Comparison of ENCODE assay signal across 25 cellular contexts in the genomic region with DNA sequence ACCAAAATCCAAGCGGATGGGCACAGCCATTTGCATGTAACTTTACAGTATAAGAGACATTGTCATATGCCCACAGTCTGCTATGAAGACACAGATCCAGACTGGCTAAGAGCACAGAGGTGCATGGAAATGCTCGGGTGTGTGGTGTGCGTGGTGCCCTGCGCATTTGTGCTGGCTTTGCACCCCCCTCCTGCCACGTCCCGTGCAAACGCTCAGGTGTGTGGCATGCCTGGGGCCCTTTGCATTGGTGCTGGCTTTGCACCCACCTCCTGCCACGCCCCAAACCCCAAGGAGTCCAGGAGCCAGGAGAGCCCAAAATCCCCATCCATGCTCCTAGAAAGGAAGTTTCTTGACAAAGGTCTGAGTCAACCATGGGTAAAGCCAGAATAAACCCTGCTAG.
A peak's percentile ranks its signal among the peaks of the same experiment; 100 is the strongest.
DNase-seq lines count a peak whose midpoint lies in the region; ATAC-seq and TF ChIP-seq lines count a peak whose summit lies in the region.
"Had no signal": no experiment of that assay in that cellular context is flagged by ENCODE, and none has a peak within 500 bp of the region (broad histone marks: within the 10 kb centered on the region; RNA-seq: fewer than 3 reads in every experiment).

No MANE protein-coding gene starts in this region.

- no peak for TF ChIP-seq POLR2A in sigmoid colon (IDR thresholded peaks at IDR 0.05)

- TF ChIP-seq CTCF in natural killer cell (IDR thresholded peaks at IDR 0.05) (no peak), sigmoid colon (IDR thresholded peaks at IDR 0.05) (no peak), upper lobe of right lung (IDR thresholded peaks at IDR 0.05) (no peak), mammary epithelial cell (conservative IDR thresholded peaks at IDR 0.05 in 1 of 2, IDR thresholded peaks at IDR 0.05 in 1 of 2; ENCODE audit: extremely low read depth in 1 of 2, insufficient read depth in 1 of 2, low read depth in 1 of 2, low read length in 2 of 2) (no peak)

- no peaks in the 10 kb centered on the region for H3K27me3 Mint-ChIP-seq in natural killer cell treated with Interleukin-12 subunit alpha and Interleukin-12 subunit beta and Interleukin-15 and Interleukin-18, amount 100 ng/mL, for 72 hours
- no peaks in the 10 kb centered on the region for H3K27me3 Mint-ChIP-seq in natural killer cell (ENCODE audit: low read depth in 2 of 2)
- H3K27me3 Mint-ChIP-seq: B cell had no signal

- no peak overlapping the region for H3K27ac ChIP-seq in sigmoid colon
- H3K27ac ChIP-seq in upper lobe of right lung = no peak overlapping the region
- no peak overlapping the region for H3K27ac ChIP-seq in mammary epithelial cell (ENCODE audit: insufficient read depth, low read depth, low read length)
- H3K27ac ChIP-seq: C4-2B had no signal

- no peak overlapping the region for H3K4me2 ChIP-seq in mammary epithelial cell (ENCODE audit: insufficient read depth, low read depth, low read length)

- no peak overlapping the region for H2AFZ ChIP-seq in mammary epithelial cell (ENCODE audit: low read depth, low read length)

- no peak overlapping the region for H3K27ac Mint-ChIP-seq in natural killer cell treated with Interleukin-12 subunit alpha and Interleukin-12 subunit beta and Interleukin-15 and Interleukin-18, amount 100 ng/mL, for 72 hours
- H3K27ac Mint-ChIP-seq in natural killer cell = no peak overlapping the region
- H3K27ac Mint-ChIP-seq: B cell; CD8-positive, alpha-beta memory T cell had no signal

- no peaks in the 10 kb centered on the region for H3K4me1 ChIP-seq in sigmoid colon
- no peaks in the 10 kb centered on the region for H3K4me1 ChIP-seq in upper lobe of right lung
- H3K4me1 ChIP-seq in mammary epithelial cell (ENCODE audit: insufficient read depth, low read length) = no peaks in the 10 kb centered on the region

- no peak for ATAC-seq in natural killer cell treated with Interleukin-12 subunit alpha and Interleukin-12 subunit beta and Interleukin-15 and Interleukin-18, amount 100 ng/mL, for 72 hours
- no peak for ATAC-seq in natural killer cell
- no peak for ATAC-seq in left lobe of liver
- no peak for ATAC-seq in upper lobe of right lung
- ATAC-seq in GM19455 (IDR thresholded peaks at IDR 0.05; ENCODE audit: unreplicated experiment) = no peak
- ATAC-seq: GM12878 had no signal

- H3K9me3 Mint-ChIP-seq in natural killer cell treated with Interleukin-12 subunit alpha and Interleukin-12 subunit beta and Interleukin-15 and Interleukin-18, amount 100 ng/mL, for 72 hours = peaks cover 4% of the 10 kb centered on the region
- no peaks in the 10 kb centered on the region for H3K9me3 Mint-ChIP-seq in natural killer cell

- 88 to 89% methylated on average over 8 of the region's 8 CpGs for WGBS in sigmoid colon, 2 donors
- 61% methylated on average over 8 of the region's 8 CpGs for WGBS in mammary epithelial cell (ENCODE audit: low coverage, missing lambda C conversion rate)

- no peak overlapping the region for H3K4me3 Mint-ChIP-seq in natural killer cell treated with Interleukin-12 subunit alpha and Interleukin-12 subunit beta and Interleukin-15 and Interleukin-18, amount 100 ng/mL, for 72 hours
- no peak overlapping the region for H3K4me3 Mint-ChIP-seq in natural killer cell
- H3K4me3 Mint-ChIP-seq: B cell had no signal

- dilution Hi-C loops in mammary epithelial cell (cut with HindIII; ENCODE audit: low sequenced_read_pairs) = no loop called here

- no peaks in the 10 kb centered on the region for H3K4me1 Mint-ChIP-seq in natural killer cell treated with Interleukin-12 subunit alpha and Interleukin-12 subunit beta and Interleukin-15 and Interleukin-18, amount 100 ng/mL, for 72 hours (ENCODE audit: low read depth in 2 of 2)
- H3K4me1 Mint-ChIP-seq in natural killer cell = no peaks in the 10 kb centered on the region
- H3K4me1 Mint-ChIP-seq: B cell; CD8-positive, alpha-beta memory T cell had no signal

- H3K4me3 ChIP-seq in sigmoid colon (no peak overlapping the region), upper lobe of right lung (no peak overlapping the region), mammary epithelial cell (replicated peaks in 1 of 3; ENCODE audit: insufficient read depth in 1 of 3, low read depth in 2 of 3, low read length in 3 of 3) (no peak overlapping the region)
- H3K4me3 ChIP-seq: GM12878 had no signal

- H3K9me3 ChIP-seq in sigmoid colon (no peaks in the 10 kb centered on the region), upper lobe of right lung (peaks cover 6% of the 10 kb centered on the region), mammary epithelial cell (replicated peaks; ENCODE audit: insufficient read depth, low read length) (peaks cover 43% of the 10 kb centered on the region)

- H3K79me2 ChIP-seq in mammary epithelial cell (ENCODE audit: insufficient read depth, low read length) = no peaks in the 10 kb centered on the region

- H4K20me1 ChIP-seq in mammary epithelial cell (ENCODE audit: insufficient read depth, low read length) = no peaks in the 10 kb centered on the region

- no peaks in the 10 kb centered on the region for H3K36me3 ChIP-seq in sigmoid colon
- no peaks in the 10 kb centered on the region for H3K36me3 ChIP-seq in upper lobe of right lung
- no peaks in the 10 kb centered on the region for H3K36me3 ChIP-seq in mammary epithelial cell (ENCODE audit: insufficient read depth, low read length)

- H3K36me3 Mint-ChIP-seq in natural killer cell treated with Interleukin-12 subunit alpha and Interleukin-12 subunit beta and Interleukin-15 and Interleukin-18, amount 100 ng/mL, for 72 hours = no peaks in the 10 kb centered on the region
- H3K36me3 Mint-ChIP-seq in natural killer cell = no peaks in the 10 kb centered on the region
- H3K36me3 Mint-ChIP-seq: CD8-positive, alpha-beta memory T cell had no signal

- BruUV-seq in mammary epithelial cell (replicated peaks; lab: Mats Ljungman, UMichigan) = no TSS peak

- CTCF ChIA-PET in mammary epithelial cell (lab: Charles Lee; ENCODE audit: low non-redundant PET) = no interaction called here

- in situ Hi-C loops in mammary epithelial cell (cut with MboI; ENCODE audit: low sequenced_read_pairs in 2 of 2) = no loop called here

- TF ChIP-seq EP300 in sigmoid colon (IDR thresholded peaks at IDR 0.05) = no peak

- intact Hi-C loops in natural killer cell (cut with micrococcal nuclease) (no loop called here), sigmoid colon (cut with DNase I) (no loop called here), upper lobe of right lung (cut with DNase I) (no loop called here), mammary epithelial cell (cut with micrococcal nuclease) (no loop called here)

- H3K9ac ChIP-seq in mammary epithelial cell (ENCODE audit: insufficient read depth, low read length) = no peak overlapping the region

- DNase-seq in natural killer cell treated with Interleukin-12 subunit alpha and Interleukin-12 subunit beta and Interleukin-15 and Interleukin-18, amount 100 ng/mL, for 72 hours (ENCODE audit: low spot score) = peak; percentile 53
- DNase-seq in natural killer cell (no peak), left lobe of liver (ENCODE audit: low spot score) (peak; percentile 23), sigmoid colon (peak; percentile 49), upper lobe of right lung (peak; percentile 47), NCI-H446 (lab: John Stamatoyannopoulos, UW) (no peak), mammary epithelial cell (no peak)
- DNase-seq: CD8-positive, alpha-beta memory T cell; DMS 273 treated with DMSO at 0.1 percent for 48 hours; DMS79; EL; GDM1; NCI-H1048; NCI-H1417; NCI-H1694; NCI-H2029 treated with DMSO at 0.1 percent for 48 hours; NCI-H2227 treated with DMSO at 0.1 percent for 48 hours; NCI-H510A; NCI-H69; RPMI8226; SHP77 treated with DMSO at 0.1 percent for 48 hours had no signal

- H3K27me3 ChIP-seq in sigmoid colon (no peaks in the 10 kb centered on the region), upper lobe of right lung (no peaks in the 10 kb centered on the region), mammary epithelial cell (ENCODE audit: insufficient read depth, low read length) (no peaks in the 10 kb centered on the region)

Comparison
In these comparisons a context has a peak if more than half of its experiments do, and no peak if none do; other contexts are left out.
1. DNase-seq: peak in natural killer cell treated with Interleukin-12 subunit alpha and Interleukin-12 subunit beta and Interleukin-15 and Interleukin-18, amount 100 ng/mL, for 72 hours (single experiment), left lobe of liver (single experiment), sigmoid colon (single experiment) and upper lobe of right lung (single experiment); none in natural killer cell (single experiment), NCI-H446 (0 of 2) and mammary epithelial cell (single experiment).